Comparison of ENCODE assay signal across 1 cellular context in the genomic region with DNA sequence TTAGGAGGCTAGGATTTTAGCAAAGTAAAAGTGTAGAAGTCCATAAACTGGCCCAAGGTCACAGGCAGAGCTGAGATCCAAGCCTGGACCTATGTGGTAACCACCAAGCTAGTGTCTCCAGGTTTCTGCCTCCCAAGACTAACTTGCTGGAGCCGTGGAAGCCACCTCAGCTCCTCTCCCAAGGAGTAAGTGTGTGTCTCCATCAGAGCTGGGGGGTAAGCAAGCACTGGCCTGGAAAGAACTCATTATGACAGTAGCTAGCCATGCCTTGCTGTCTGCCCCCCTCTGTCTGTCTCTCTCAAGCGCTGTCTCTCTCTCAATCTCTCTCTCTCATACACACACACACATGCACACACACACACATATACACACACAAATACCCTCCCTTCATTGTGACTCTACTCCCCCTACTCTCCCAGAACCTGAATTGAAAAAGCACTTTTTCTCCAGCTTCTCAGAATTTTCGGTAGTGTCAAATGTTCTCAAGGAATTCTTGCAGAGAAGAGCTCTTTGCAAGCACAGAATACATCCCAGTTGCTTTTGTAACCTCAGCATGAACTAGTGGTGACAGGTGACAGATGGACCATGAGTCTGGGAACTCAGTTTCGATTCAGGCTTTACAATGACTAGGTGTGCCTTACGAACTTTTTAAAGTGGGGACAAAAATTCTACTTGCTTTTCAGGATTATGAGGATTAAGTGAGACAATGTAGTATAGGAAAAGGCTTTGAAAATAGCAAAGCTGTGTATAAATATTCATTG.
A peak's percentile ranks its signal among the peaks of the same experiment; 100 is the strongest.
TF ChIP-seq lines count a peak whose summit lies in the region.

No MANE protein-coding gene starts in this region.

TF ChIP-seq in K562, 482 proteins besides CTCF, POLR2A, EP300 and RAD21:
- TF ChIP-seq, protein P1, sequence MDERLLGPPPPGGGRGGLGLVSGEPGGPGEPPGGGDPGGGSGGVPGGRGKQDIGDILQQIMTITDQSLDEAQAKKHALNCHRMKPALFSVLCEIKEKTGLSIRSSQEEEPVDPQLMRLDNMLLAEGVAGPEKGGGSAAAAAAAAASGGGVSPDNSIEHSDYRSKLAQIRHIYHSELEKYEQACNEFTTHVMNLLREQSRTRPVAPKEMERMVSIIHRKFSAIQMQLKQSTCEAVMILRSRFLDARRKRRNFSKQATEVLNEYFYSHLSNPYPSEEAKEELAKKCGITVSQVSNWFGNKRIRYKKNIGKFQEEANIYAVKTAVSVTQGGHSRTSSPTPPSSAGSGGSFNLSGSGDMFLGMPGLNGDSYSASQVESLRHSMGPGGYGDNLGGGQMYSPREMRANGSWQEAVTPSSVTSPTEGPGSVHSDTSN (CRISPR knock-in tag; IDR thresholded peaks at IDR 0.05; ENCODE audit: low read depth) = no peak
- TF ChIP-seq, protein P1 (tag; conservative IDR thresholded peaks at IDR 0.05; ENCODE audit: low read depth) = peak; percentile 50; the same call in 1 of the 2 replicates
- TF ChIP-seq MEIS2 (IDR thresholded peaks at IDR 0.05; ENCODE audit: partially characterized antibody) (peak; percentile 17), NCOA1 (IDR thresholded peaks at IDR 0.05; ENCODE audit: low read depth) (no peak)
